ENCODE assay signal across 8 cellular contexts in the genomic region with DNA sequence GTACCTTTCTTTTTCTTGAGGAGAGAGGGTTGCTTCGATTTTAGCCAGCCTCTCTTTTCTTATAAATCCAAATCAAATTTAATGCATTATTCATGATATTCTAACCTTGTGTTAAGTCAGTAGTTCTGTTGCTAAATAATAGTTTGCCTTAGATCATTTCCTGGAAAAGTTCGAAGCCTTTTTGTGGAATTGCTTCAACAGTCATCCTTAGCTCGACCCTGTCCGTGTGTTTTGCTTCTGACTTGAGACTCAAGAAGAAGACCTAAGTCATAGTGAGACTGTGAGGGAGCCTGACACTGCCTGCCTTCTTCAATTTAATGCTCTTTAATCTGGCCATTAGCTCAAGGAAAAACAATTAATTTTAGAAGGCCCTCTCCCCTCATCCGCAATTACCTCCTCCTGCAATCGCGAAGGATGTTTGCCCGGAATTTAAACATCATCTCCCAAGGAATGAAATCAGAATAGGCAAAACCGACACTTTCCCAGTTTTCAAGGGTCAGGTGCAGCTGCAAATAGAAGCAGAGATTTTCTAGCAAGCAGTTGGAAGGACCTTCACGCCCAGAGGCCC. TPM values are rescaled to one million over a fixed set of nuclear protein-coding genes. Genes with fewer than 3 reads are reported as not detected.
DNase-seq lines count a peak whose midpoint lies in the region; ATAC-seq and TF ChIP-seq lines count a peak whose summit lies in the region.

No MANE protein-coding gene starts in this region.

- peak overlapping the region; percentile 75; the same call in 1 of the 2 replicates for H3K4me3 ChIP-seq in PC-3 (ENCODE audit: low read length)
- peak overlapping the region; percentile 61 for H3K4me3 ChIP-seq in epithelial cell of proximal tubule (ENCODE audit: low read depth, low read length)

- in situ Hi-C loops in ACHN (cut with HindIII; ENCODE audit: low pct_ligation_motif_present, low pct_unique_long_range_greater_than_20kb, low sequenced_read_pairs): no loop called here

- H3K27me3 ChIP-seq in PC-3 (ENCODE audit: low read length): no peaks in the 10 kb centered on the region

- ATAC-seq in PC-3 (no peak), GM18909 (IDR thresholded peaks at IDR 0.05; ENCODE audit: poor library complexity, unreplicated experiment) (no peak)

- H3F3A ChIP-seq in PC-3 (ENCODE audit: low read length, unreplicated experiment): no peaks in the 10 kb centered on the region

- H3K9me2 ChIP-seq in PC-3 (replicated peaks; ENCODE audit: low read length): no peaks in the 10 kb centered on the region

- no peak for TF ChIP-seq CTCF in PC-3 (conservative IDR thresholded peaks at IDR 0.05; ENCODE audit: low read depth, low read length)
- no peak for TF ChIP-seq CTCF in epithelial cell of proximal tubule (conservative IDR thresholded peaks at IDR 0.05; ENCODE audit: low read depth, low read length)

- H3K9me3 ChIP-seq in PC-3 (ENCODE audit: low read length): no peaks in the 10 kb centered on the region

- H3K79me2 ChIP-seq in PC-3 (ENCODE audit: low read length): no peaks in the 10 kb centered on the region

- H3K36me3 ChIP-seq in PC-3 (ENCODE audit: low read depth, low read length): no peaks in the 10 kb centered on the region

- H3K4me1 ChIP-seq in PC-3 (ENCODE audit: insufficient read depth, low read length): peaks cover 9% of the 10 kb centered on the region

- H3K9ac ChIP-seq in PC-3 (ENCODE audit: low read length): no peak overlapping the region

- DNase-seq in ELR (ENCODE audit: low read depth): peak; percentile 37
- no peak for DNase-seq in PC-3
- no peak for DNase-seq in epithelial cell of proximal tubule (ENCODE audit: low read depth)
- DNase-seq in renal cortical epithelial cell (ENCODE audit: low read depth): peak; percentile 22
- no peak for DNase-seq in HK-2 (ENCODE audit: unreplicated experiment)
- no peak for DNase-seq in ACHN
- no peak for DNase-seq in effector CD8-positive, alpha-beta T cell (lab: John Stamatoyannopoulos, UW)

- peak overlapping the region; percentile 76 for H2AFZ ChIP-seq in PC-3 (ENCODE audit: low read length)

- POLR2A ChIA-PET in PC-3 (lab: Charles Lee; ENCODE audit: unreplicated experiment): no interaction called here

- no peak overlapping the region for H3K27ac ChIP-seq in PC-3 (ENCODE audit: low read length)

- intact Hi-C loops in PC-3 (cut with micrococcal nuclease): loop anchor here (5.0 kb wide), 1 partner anchor 52 kb away; no protein-coding TSS in a partner anchor

- H4K20me1 ChIP-seq in PC-3 (ENCODE audit: low read length): no peaks in the 10 kb centered on the region

- no TSS peak for BruUV-seq in PC-3 (replicated peaks; lab: Mats Ljungman, UMichigan)

- H3K4me2 ChIP-seq in PC-3 (ENCODE audit: low read length): peak overlapping the region; percentile 83; the same call in 1 of the 2 replicates

- CTCF ChIA-PET in PC-3 (lab: Charles Lee): interaction anchor here (0.7 to 1.3 kb wide), 2 partner anchors 53 to 211 kb away, joined by 3 to 6 read pairs; no protein-coding TSS in a partner anchor

RNA-seq across cellular contexts. Expression of a gene that starts 0.5 kb away (rescaled TPM):
- total RNA-seq in PC-3 (2014; rRNA removed) (3.3 and 4.2 TPM in 2 replicates), epithelial cell of proximal tubule (0.86 and 1.1 TPM in 2 replicates), renal cortical epithelial cell (1.0 and 2.1 TPM in 2 replicates)

RNA-seq across cellular contexts. Expression of a gene that starts 33.0 kb away (rescaled TPM):
- total RNA-seq in PC-3 (2014; rRNA removed) (93.4 and 101 TPM in 2 replicates), epithelial cell of proximal tubule (32.4 and 72.7 TPM in 2 replicates), renal cortical epithelial cell (41.6 and 93.3 TPM in 2 replicates)

Comparison
In these comparisons a context has a peak if more than half of its experiments do, and no peak if none do; other contexts are left out.
1. DNase-seq: peak in ELR (single experiment) and renal cortical epithelial cell (single experiment); none in PC-3 (single experiment), epithelial cell of proximal tubule (single experiment), HK-2 (single experiment), ACHN (single experiment) and effector CD8-positive, alpha-beta T cell (single experiment).